In the genomic region with DNA sequence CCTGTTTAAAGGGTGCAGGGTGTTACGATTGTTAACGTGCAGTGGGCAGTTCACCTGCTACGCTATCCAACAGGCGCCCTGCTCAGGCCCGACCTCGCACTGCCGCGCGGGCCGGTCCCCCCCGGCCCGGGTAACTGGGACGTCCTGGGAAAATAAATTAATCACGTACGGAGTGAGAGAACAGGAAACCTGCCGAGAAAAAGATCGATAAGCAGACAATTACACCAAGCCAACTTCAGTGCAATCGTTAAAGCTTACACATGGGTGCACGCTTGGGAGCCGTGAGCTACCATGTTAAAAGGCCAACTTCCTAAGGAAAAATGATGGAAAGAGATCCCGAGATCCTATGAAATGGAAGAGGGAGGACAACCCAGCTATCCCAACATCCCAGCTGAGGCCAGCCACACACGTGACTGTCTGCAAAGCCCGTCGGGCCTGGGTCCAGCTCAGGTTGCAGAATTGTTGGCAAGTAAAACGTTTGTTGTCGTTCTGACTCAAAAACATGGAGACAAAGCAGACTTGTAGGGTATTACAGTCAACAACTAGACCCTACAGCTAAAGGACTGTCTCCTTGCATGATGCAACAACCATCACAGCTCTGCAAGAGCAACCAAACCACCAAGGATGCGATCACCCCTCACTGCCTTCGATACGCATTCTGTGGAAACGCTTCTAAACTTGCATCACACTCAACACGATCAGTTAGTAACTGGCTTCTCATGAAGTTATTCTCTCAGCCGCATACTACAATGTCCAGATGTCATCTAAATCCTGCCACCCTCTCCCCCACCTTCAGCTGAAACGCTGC, we compare ENCODE assay signal across 8 cellular contexts. TPM values are rescaled to one million over a fixed set of nuclear protein-coding genes. Genes with fewer than 3 reads are reported as not detected.
DNase-seq lines count a peak whose midpoint lies in the region; ATAC-seq and TF ChIP-seq lines count a peak whose summit lies in the region.

No MANE protein-coding gene starts in this region.

- H3K27me3 ChIP-seq in AG04450 (ENCODE audit: control insufficient read depth, insufficient read depth, low read length) (no peaks in the 10 kb centered on the region), WERI-Rb-1 (ENCODE audit: insufficient read depth, low read depth, severe bottlenecking) (no peaks in the 10 kb centered on the region), iPS DF 6.9 (ENCODE audit: control insufficient read depth, insufficient read depth, low read length) (no peaks in the 10 kb centered on the region)

- WGBS in iPS DF 6.9 (ENCODE audit: insufficient coverage, insufficient read length): no CpG with 5 or more reads among the region's 33 CpGs

- H3K27ac ChIP-seq in AG04450 (ENCODE audit: low read depth, low read length): peak overlapping the region; percentile 96
- H3K27ac ChIP-seq in WERI-Rb-1: peak overlapping the region; percentile 98
- no peak overlapping the region for H3K27ac ChIP-seq in iPS DF 6.9 (ENCODE audit: low read length)

- H3K27me3 Mint-ChIP-seq in HFFc6 (ENCODE audit: insufficient read depth): peaks cover 1% of the 10 kb centered on the region; the same call in 1 of the 2 replicates
- H3K27me3 Mint-ChIP-seq in stimulated activated memory B cell treated with anti-CD40 and anti-IgM and Interleukin-4, amounts not matched to agents 10 μg/mL and 1 μg/mL and 100 μg/mL, for 72 hours: peaks cover 11% of the 10 kb centered on the region

- no peak for TF ChIP-seq CTCF in AG04450 (IDR thresholded peaks at IDR 0.05; ENCODE audit: low read depth, low read length)
- no peak for TF ChIP-seq CTCF in HFFc6 (IDR thresholded peaks at IDR 0.05)
- no peak for TF ChIP-seq CTCF in WERI-Rb-1 (IDR thresholded peaks at IDR 0.05; ENCODE audit: low read depth, low read length)

- H3K9me3 ChIP-seq in AG04450 (ENCODE audit: control insufficient read depth, insufficient read depth, low read length) (peaks cover 7% of the 10 kb centered on the region; the same call in 1 of the 2 replicates), WERI-Rb-1 (ENCODE audit: severe bottlenecking) (peaks cover 7% of the 10 kb centered on the region), iPS DF 6.9 (ENCODE audit: control insufficient read depth, insufficient read depth, low read length) (no peaks in the 10 kb centered on the region)

- H3K9me3 Mint-ChIP-seq in HFFc6: no peaks in the 10 kb centered on the region
- no peaks in the 10 kb centered on the region for H3K9me3 Mint-ChIP-seq in stimulated activated memory B cell treated with anti-CD40 and anti-IgM and Interleukin-4, amounts not matched to agents 10 μg/mL and 1 μg/mL and 100 μg/mL, for 72 hours

- H3K36me3 ChIP-seq in WERI-Rb-1: peaks cover 27% of the 10 kb centered on the region
- no peaks in the 10 kb centered on the region for H3K36me3 ChIP-seq in iPS DF 6.9 (ENCODE audit: control insufficient read depth, insufficient read depth, low read length)

- DNase-seq in AG04450 (ENCODE audit: low read depth, low spot score) (no peak), HFFc6 (no peak), WERI-Rb-1 (no peak), iPS DF 6.9 (ENCODE audit: low read depth, low spot score) (no peak), cerebellar nuclear complex (lab: John Stamatoyannopoulos, UW) (no peak), T1000 (lab: John Stamatoyannopoulos, UW) (no peak)

- ATAC-seq in stimulated activated memory B cell treated with anti-CD40 and anti-IgM and Interleukin-4, amounts not matched to agents 10 μg/mL and 1 μg/mL and 100 μg/mL, for 72 hours: no peak
- no peak for ATAC-seq in GM18861 (IDR thresholded peaks at IDR 0.05; ENCODE audit: unreplicated experiment)

- CTCF ChIA-PET in AG04450 (lab: Charles Lee): interaction anchor here (0.5 to 5.2 kb wide), 3 partner anchors 18 to 52 kb away, joined by 3 to 35 read pairs (median 5); no protein-coding TSS in a partner anchor

- H3K36me3 Mint-ChIP-seq in HFFc6 (ENCODE audit: low read depth): no peaks in the 10 kb centered on the region
- H3K36me3 Mint-ChIP-seq in stimulated activated memory B cell treated with anti-CD40 and anti-IgM and Interleukin-4, amounts not matched to agents 10 μg/mL and 1 μg/mL and 100 μg/mL, for 72 hours: no peaks in the 10 kb centered on the region

- peak overlapping the region; percentile 94 for H3K4me3 Mint-ChIP-seq in HFFc6
- peak overlapping the region; percentile 84 for H3K4me3 Mint-ChIP-seq in stimulated activated memory B cell treated with anti-CD40 and anti-IgM and Interleukin-4, amounts not matched to agents 10 μg/mL and 1 μg/mL and 100 μg/mL, for 72 hours

- H3K4me1 ChIP-seq in iPS DF 6.9 (ENCODE audit: control insufficient read depth, insufficient read depth, low read length): peaks cover 1% of the 10 kb centered on the region; the same call in 1 of the 2 replicates

- POLR2A ChIA-PET in AG04450 (lab: Yijun Ruan, JAX): interaction anchor here (0.6 kb wide), 1 partner anchor 267 kb away, joined by 3 read pairs; no protein-coding TSS in a partner anchor

- H3K4me3 ChIP-seq in AG04450 (ENCODE audit: low read depth, low read length) (peak overlapping the region; percentile 95), WERI-Rb-1 (ENCODE audit: low read depth, low read length) (peak overlapping the region; percentile 93), iPS DF 6.9 (ENCODE audit: low read length) (peak overlapping the region; percentile 94; the same call in 1 of the 2 replicates)

- peaks cover 27% of the 10 kb centered on the region for H3K4me1 Mint-ChIP-seq in HFFc6 (ENCODE audit: low read depth)
- H3K4me1 Mint-ChIP-seq in stimulated activated memory B cell treated with anti-CD40 and anti-IgM and Interleukin-4, amounts not matched to agents 10 μg/mL and 1 μg/mL and 100 μg/mL, for 72 hours: peaks cover 36% of the 10 kb centered on the region

- peak overlapping the region; percentile 91 for H3K27ac Mint-ChIP-seq in HFFc6
- H3K27ac Mint-ChIP-seq in stimulated activated memory B cell treated with anti-CD40 and anti-IgM and Interleukin-4, amounts not matched to agents 10 μg/mL and 1 μg/mL and 100 μg/mL, for 72 hours: peak overlapping the region; percentile 99

RNA-seq across cellular contexts. Expression of a gene that starts 0.7 kb away (rescaled TPM):
- 11.3 and 11.8 TPM in 2 replicates for polyA plus RNA-seq in AG04450 (2011; rRNA removed)
- 25.1 and 26.4 TPM in 2 replicates for polyA minus RNA-seq in AG04450 (2011; rRNA and poly(A)+ RNA removed)
- 10 to 100 TPM; 16.5 to 28.5 (median 25.6) TPM for total RNA-seq in HFFc6 (2021; fragmentation: NEBNext Ultra II Directional; extraction: Animal tissue kit (Norgen Biotek cat#: 25700))
